In genomic region chr7:18530224-18531179, GRCh38 we compare ENCODE assay signal across 9 cellular contexts. TPM values are rescaled to one million over a fixed set of nuclear protein-coding genes. Genes with fewer than 3 reads are reported as not detected.
DNase-seq lines count a peak whose midpoint lies in the region; ATAC-seq, FAIRE-seq and TF ChIP-seq lines count a peak whose summit lies in the region.
"Had no signal": no experiment of that assay in that cellular context is flagged by ENCODE, and none has a peak within 500 bp of the region (broad histone marks: within the 10 kb centered on the region; RNA-seq: fewer than 3 reads in every experiment).

No MANE protein-coding gene starts in this region.

- H4K20me1 ChIP-seq in IMR-90 (ENCODE audit: insufficient read depth, low read length) (no peaks in the 10 kb centered on the region), osteoblast (ENCODE audit: insufficient read depth, low read length) (no peaks in the 10 kb centered on the region)

- H3K9me3 Mint-ChIP-seq in stimulated activated memory B cell treated with anti-CD40 and anti-IgM and Interleukin-4, amounts not matched to agents 10 μg/mL and 1 μg/mL and 100 μg/mL, for 72 hours = no peaks in the 10 kb centered on the region

- TF ChIP-seq RAD21 in IMR-90 (IDR thresholded peaks at IDR 0.05; ENCODE audit: low read length) = no peak

- peak overlapping the region; percentile 66 for H3K4me3 Mint-ChIP-seq in stimulated activated memory B cell treated with anti-CD40 and anti-IgM and Interleukin-4, amounts not matched to agents 10 μg/mL and 1 μg/mL and 100 μg/mL, for 72 hours

- H3K4me3 ChIP-seq in IMR-90 (ENCODE audit: insufficient read depth, low read depth, low read length) (no peak overlapping the region), lower lobe of right lung (no peak overlapping the region), osteoblast (ENCODE audit: insufficient read depth, low read length) (no peak overlapping the region)

- dilution Hi-C loops in IMR-90 (cut with HindIII; ENCODE audit: low sequenced_read_pairs, unreplicated experiment) = no loop called here

- no peak overlapping the region for H3K56ac ChIP-seq in IMR-90 (ENCODE audit: extremely low read depth, insufficient read depth, low read length)

- H4K8ac ChIP-seq in IMR-90 (ENCODE audit: low read depth in 2 of 2, low read length in 2 of 2) = no peak overlapping the region

- no peak overlapping the region for H2BK15ac ChIP-seq in IMR-90 (ENCODE audit: low read depth, low read length)

- H2BK5ac ChIP-seq in IMR-90 (ENCODE audit: low read depth, low read length, poor library complexity, severe bottlenecking) = no peak overlapping the region

- H2AFZ ChIP-seq in IMR-90 (replicated peaks; ENCODE audit: low read length, poor library complexity) = no peak overlapping the region
- no peak overlapping the region for H2AFZ ChIP-seq in osteoblast (ENCODE audit: low read length)

- H3K9me3 ChIP-seq in IMR-90 (ENCODE audit: control insufficient read depth, insufficient read depth, low read length) (no peaks in the 10 kb centered on the region), lower lobe of right lung (no peaks in the 10 kb centered on the region), osteoblast (ENCODE audit: low read depth, low read length) (no peaks in the 10 kb centered on the region)

- no peak overlapping the region for H2BK20ac ChIP-seq in IMR-90 (ENCODE audit: low read depth, low read length)

- no CpG with 5 or more reads among the region's 5 CpGs for WGBS in IMR-90 (ENCODE audit: extremely low coverage in 2 of 2, insufficient read length in 1 of 2), 2 experiments

- no peak overlapping the region for H3K18ac ChIP-seq in IMR-90 (ENCODE audit: low read depth, low read length)

- no peak for TF ChIP-seq CTCF in IMR-90 (conservative IDR thresholded peaks at IDR 0.05; ENCODE audit: low read depth, low read length)
- no peak for TF ChIP-seq CTCF in lower lobe of right lung (IDR thresholded peaks at IDR 0.05)
- no peak for TF ChIP-seq CTCF in osteoblast (IDR thresholded peaks at IDR 0.05; ENCODE audit: extremely low read depth, low read depth, low read length)

- H3K23ac ChIP-seq in IMR-90 (ENCODE audit: low read depth, low read length) = no peak overlapping the region

- H3K36me3 ChIP-seq in IMR-90 (ENCODE audit: control insufficient read depth, insufficient read depth, low read length) (no peaks in the 10 kb centered on the region), lower lobe of right lung (no peaks in the 10 kb centered on the region), osteoblast (ENCODE audit: insufficient read depth, low read length) (no peaks in the 10 kb centered on the region)

- no peak overlapping the region for H2BK120ac ChIP-seq in IMR-90 (ENCODE audit: low read depth, low read length)

- peak overlapping the region; percentile 93 for H3K27ac Mint-ChIP-seq in stimulated activated memory B cell treated with anti-CD40 and anti-IgM and Interleukin-4, amounts not matched to agents 10 μg/mL and 1 μg/mL and 100 μg/mL, for 72 hours

- ATAC-seq in GM19035 (IDR thresholded peaks at IDR 0.05; ENCODE audit: unreplicated experiment) (peak; percentile 69), HG02763 (IDR thresholded peaks at IDR 0.05; ENCODE audit: unreplicated experiment) (peak; percentile 74), IMR-90 (ENCODE audit: low read depth) (no peak), lower lobe of right lung (no peak)
- ATAC-seq in stimulated activated memory B cell treated with anti-CD40 and anti-IgM and Interleukin-4, amounts not matched to agents 10 μg/mL and 1 μg/mL and 100 μg/mL, for 72 hours = peak; percentile 91

- H4K5ac ChIP-seq in IMR-90 (ENCODE audit: low read depth, low read length) = no peak overlapping the region

- H3K4me1 ChIP-seq in IMR-90 (ENCODE audit: control insufficient read depth, insufficient read depth, low read length) = peaks cover 2% of the 10 kb centered on the region; the same call in 1 of the 2 replicates
- H3K4me1 ChIP-seq in lower lobe of right lung = no peaks in the 10 kb centered on the region
- H3K4me1 ChIP-seq in osteoblast (ENCODE audit: insufficient read depth, low read length) = no peaks in the 10 kb centered on the region

- H3K79me1 ChIP-seq in IMR-90 (ENCODE audit: low read depth in 1 of 2, low read length in 2 of 2) = no peaks in the 10 kb centered on the region; a peak in 1 of 4 replicates

- no peak overlapping the region for H4K91ac ChIP-seq in IMR-90 (ENCODE audit: insufficient read depth, low read depth, low read length)

- DNase-seq in IMR-90 (no peak), urothelium cell line (ENCODE audit: low spot score) (no peak), lower lobe of right lung (no peak), osteoblast (ENCODE audit: insufficient read length, low spot score, missing footprints) (no peak), HUDEP-2 (lab: John Stamatoyannopoulos, UW; ENCODE audit: unreplicated experiment in 76 of 76) (no peak)
- DNase-seq: NCI-H524 treated with DMSO at 0.1 percent for 48 hours had no signal

- no peak overlapping the region for H3K4ac ChIP-seq in IMR-90 (ENCODE audit: low read depth, low read length)

- no peak for FAIRE-seq in urothelium cell line (lab: Jason Lieb, UNC)

- no peak overlapping the region for H2AK9ac ChIP-seq in IMR-90 (replicated peaks; ENCODE audit: low read depth, low read length, poor library complexity)

- peaks cover 78% of the 10 kb centered on the region for H3K4me1 Mint-ChIP-seq in stimulated activated memory B cell treated with anti-CD40 and anti-IgM and Interleukin-4, amounts not matched to agents 10 μg/mL and 1 μg/mL and 100 μg/mL, for 72 hours

- TF ChIP-seq POLR2A in IMR-90 (IDR thresholded peaks at IDR 0.05; ENCODE audit: low read depth, low read length) = no peak

- H3K27ac ChIP-seq in IMR-90 (ENCODE audit: insufficient read depth, low read length) = no peak overlapping the region
- no peak overlapping the region for H3K27ac ChIP-seq in lower lobe of right lung
- H3K27ac ChIP-seq in osteoblast (ENCODE audit: low read depth, low read length) = no peak overlapping the region

- intact Hi-C loops in IMR-90 (cut with micrococcal nuclease) (no loop called here), lower lobe of right lung (cut with DNase I) (no loop called here)

- H3K4me2 ChIP-seq in IMR-90 (ENCODE audit: low read depth, low read length) = no peak overlapping the region
- H3K4me2 ChIP-seq in osteoblast (ENCODE audit: insufficient read depth, low read length) = no peak overlapping the region

- H3K27me3 Mint-ChIP-seq in stimulated activated memory B cell treated with anti-CD40 and anti-IgM and Interleukin-4, amounts not matched to agents 10 μg/mL and 1 μg/mL and 100 μg/mL, for 72 hours = no peaks in the 10 kb centered on the region

- in situ Hi-C loops in IMR-90 (cut with MboI; ENCODE audit: low sequenced_read_pairs) = no loop called here

- no peak overlapping the region for H3K9ac ChIP-seq in IMR-90 (ENCODE audit: low read depth, low read length)

- H3K27me3 ChIP-seq in IMR-90 (ENCODE audit: control insufficient read depth, insufficient read depth, low read length) = no peaks in the 10 kb centered on the region
- no peaks in the 10 kb centered on the region for H3K27me3 ChIP-seq in lower lobe of right lung (ENCODE audit: low read depth)
- no peaks in the 10 kb centered on the region for H3K27me3 ChIP-seq in osteoblast (ENCODE audit: insufficient read depth, low read length)

- CTCF ChIA-PET in IMR-90 (lab: Yijun Ruan, JAX) = interaction anchor here (0.5 to 0.6 kb wide), 2 partner anchors 51 to 482 kb away, joined by 3 to 4 read pairs; no protein-coding TSS in a partner anchor

- peaks cover 15% of the 10 kb centered on the region for H3K79me2 ChIP-seq in osteoblast (ENCODE audit: insufficient read depth, low read length)

- POLR2A ChIA-PET in IMR-90 (lab: Charles Lee; ENCODE audit: unreplicated experiment) = no interaction called here

- H2AK5ac ChIP-seq in IMR-90 (ENCODE audit: low read depth, low read length) = 0 out of 2 replicates have a peak overlapping the region, but pooled peaks have one; percentile 50

- H3K9me1 ChIP-seq in IMR-90 (ENCODE audit: insufficient read depth, low read length) = no peaks in the 10 kb centered on the region

- no TSS peak for BruUV-seq in IMR-90 (replicated peaks; lab: Mats Ljungman, UMichigan)

- H3K36me3 Mint-ChIP-seq in stimulated activated memory B cell treated with anti-CD40 and anti-IgM and Interleukin-4, amounts not matched to agents 10 μg/mL and 1 μg/mL and 100 μg/mL, for 72 hours = peaks cover 15% of the 10 kb centered on the region

- no peak overlapping the region for H3K14ac ChIP-seq in IMR-90 (replicated peaks; ENCODE audit: low read depth, low read length)

TF ChIP-seq in IMR-90, 13 proteins besides CTCF, POLR2A, EP300 and RAD21:
- TF ChIP-seq MAZ (IDR thresholded peaks at IDR 0.05; ENCODE audit: borderline replicate concordance, low read depth, low read length) = no peak

RNA-seq across cellular contexts. Expression of gene HDAC9, which starts 35.0 kb away (rescaled TPM):
- total RNA-seq in IMR-90 (2012; rRNA removed) (24.2 and 24.7 TPM in 2 replicates), lower lobe of right lung (14.3 TPM), osteoblast (11.2 and 21.7 TPM in 2 replicates)
- 4.3 TPM in 2 replicates for polyA plus RNA-seq in IMR-90 (2012; rRNA removed)
- 1.3 and 1.4 TPM in 2 replicates for polyA plus RNA-seq in IMR-90 (2012; cell fraction: cytosol; rRNA removed)
- polyA plus RNA-seq in IMR-90 (2012; cell fraction: nucleus; rRNA removed; ENCODE audit: low replicate concordance) = 2.1 and 8.5 TPM in 2 replicates

Comparison
In these comparisons a context has a peak if more than half of its experiments do, and no peak if none do; other contexts are left out.
1. ATAC-seq: peak in GM19035 (single experiment), HG02763 (single experiment) and stimulated activated memory B cell treated with anti-CD40 and anti-IgM and Interleukin-4, amounts not matched to agents 10 μg/mL and 1 μg/mL and 100 μg/mL, for 72 hours (single experiment); none in IMR-90 (single experiment) and lower lobe of right lung (0 of 2).